20 cellular contexts compared by ENCODE assay signal in the genomic region with DNA sequence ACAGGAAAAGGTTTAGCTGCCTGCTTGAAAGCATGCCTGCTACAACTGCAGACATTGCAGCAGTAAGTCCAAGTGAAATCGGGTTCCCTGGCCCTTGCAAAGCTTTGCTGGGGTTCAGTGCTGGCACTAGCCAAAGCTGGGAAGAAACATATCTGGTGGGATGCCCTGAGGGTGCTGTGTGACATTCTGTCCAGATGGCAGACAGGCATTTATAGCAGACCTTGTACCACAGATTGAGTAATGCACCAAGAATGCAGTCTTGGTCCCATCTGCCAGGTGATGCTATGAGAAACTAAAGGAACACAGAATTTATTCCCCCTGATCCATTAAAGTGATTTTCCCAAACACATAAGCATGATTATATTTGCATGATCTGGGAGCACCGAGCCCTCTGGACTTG.
"Had no signal": no experiment of that assay in that cellular context is flagged by ENCODE, and none has a peak within 500 bp of the region (broad histone marks: within the 10 kb centered on the region; RNA-seq: fewer than 3 reads in every experiment).

No MANE protein-coding gene starts in this region.

- H3K27me3 ChIP-seq: foreskin keratinocyte, left lung, ovary, upper lobe of left lung had no signal

- DNase-seq: activated CD4-positive, alpha-beta T cell treated with anti-CD3 and anti-CD28 coated beads, Interleukin-2, amount 50 U/mL, for 4 hours; activated CD8-positive, alpha-beta memory T cell treated with anti-CD3 and anti-CD28 coated beads, Interleukin-2, amount 50 U/mL, for 48 hours; activated effector memory CD4-positive, alpha-beta T cell treated with Interleukin-2 at 50 U/mL for 16 hours; activated naive CD4-positive, alpha-beta T cell treated with anti-CD3 and anti-CD28 coated beads for 36 hours; activated naive CD8-positive, alpha-beta T cell treated with anti-CD3 and anti-CD28 coated beads, Interleukin-2, amount 10 ng/mL, durations not matched to agents 7 days and 5 days; activated T-cell treated with anti-CD3 and anti-CD28 coated beads, Interleukin-2, amount 50 U/mL, for 48 hours; amniotic stem cell; effector CD4-positive, alpha-beta T cell; foreskin keratinocyte; left lung; naive thymus-derived CD8-positive, alpha-beta T cell; ovary; spleen; stimulated activated CD4-positive, alpha-beta T cell treated with anti-CD3 and anti-CD28 coated beads, Interleukin-4, amount 100 ng/mL, for 1 hour; stimulated activated naive CD4-positive, alpha-beta T cell; T-helper 1 cell; upper lobe of left lung had no signal

- H3K4me1 ChIP-seq: foreskin keratinocyte, left lung, prostate gland, spleen, upper lobe of left lung had no signal

- H3K4me3 Mint-ChIP-seq: activated naive CD4-positive, alpha-beta T cell treated with anti-CD3 and anti-CD28 coated beads for 36 hours; activated naive CD8-positive, alpha-beta T cell treated with anti-CD3 and anti-CD28 coated beads, Interleukin-2, amount 10 ng/mL, durations not matched to agents 7 days and 5 days; dendritic cell treated with granulocyte-macrophage colony-stimulating factor and Interleukin-4, amounts not matched to agents 40 ng/mL and 50 ng/mL, for 4 days; mesothelial cell of epicardium; naive thymus-derived CD8-positive, alpha-beta T cell had no signal

- H3K36me3 Mint-ChIP-seq: activated naive CD8-positive, alpha-beta T cell treated with anti-CD3 and anti-CD28 coated beads, Interleukin-2, amount 10 ng/mL, durations not matched to agents 7 days and 5 days; mesothelial cell of epicardium; naive thymus-derived CD8-positive, alpha-beta T cell had no signal

- ATAC-seq: foreskin keratinocyte; left lung; naive thymus-derived CD8-positive, alpha-beta T cell had no signal

- H3K27ac Mint-ChIP-seq: activated naive CD4-positive, alpha-beta T cell treated with anti-CD3 and anti-CD28 coated beads for 36 hours; activated naive CD8-positive, alpha-beta T cell treated with anti-CD3 and anti-CD28 coated beads, Interleukin-2, amount 10 ng/mL, durations not matched to agents 7 days and 5 days; dendritic cell treated with granulocyte-macrophage colony-stimulating factor and Interleukin-4, amounts not matched to agents 40 ng/mL and 50 ng/mL, for 4 days; mesothelial cell of epicardium; naive thymus-derived CD8-positive, alpha-beta T cell had no signal

- H3K9me3 Mint-ChIP-seq: activated naive CD4-positive, alpha-beta T cell treated with anti-CD3 and anti-CD28 coated beads for 36 hours; activated naive CD8-positive, alpha-beta T cell treated with anti-CD3 and anti-CD28 coated beads, Interleukin-2, amount 10 ng/mL, durations not matched to agents 7 days and 5 days; dendritic cell treated with granulocyte-macrophage colony-stimulating factor and Interleukin-4, amounts not matched to agents 40 ng/mL and 50 ng/mL, for 4 days; mesothelial cell of epicardium; naive thymus-derived CD8-positive, alpha-beta T cell had no signal

- H3K4me3 ChIP-seq: left lung, ovary, prostate gland, spleen, upper lobe of left lung had no signal

- H3K27me3 Mint-ChIP-seq: dendritic cell treated with granulocyte-macrophage colony-stimulating factor and Interleukin-4, amounts not matched to agents 40 ng/mL and 50 ng/mL, for 4 days had no signal

- H3K36me3 ChIP-seq: left lung, ovary, prostate gland, spleen, upper lobe of left lung had no signal

- H3K27ac ChIP-seq: foreskin keratinocyte, left lung, ovary, prostate gland, spleen, upper lobe of left lung had no signal

- H3K4me1 Mint-ChIP-seq: activated naive CD8-positive, alpha-beta T cell treated with anti-CD3 and anti-CD28 coated beads, Interleukin-2, amount 10 ng/mL, durations not matched to agents 7 days and 5 days; mesothelial cell of epicardium; naive thymus-derived CD8-positive, alpha-beta T cell had no signal

- H3K9me3 ChIP-seq: left lung, ovary, prostate gland, spleen, upper lobe of left lung had no signal
